1 cellular context compared by ENCODE assay signal in genomic region chr13:43316997-43317396, GRCh38.
TF ChIP-seq lines count a peak whose summit lies in the region.

No MANE protein-coding gene starts in this region.

TF ChIP-seq in H1, 55 proteins besides CTCF, POLR2A, EP300 and RAD21 (continued from another document):
- no peak for TF ChIP-seq TAF7 (optimal IDR thresholded peaks at IDR 0.05; ENCODE audit: borderline replicate concordance, low read depth, low read length)
